9 cellular contexts compared by ENCODE assay signal in the genomic region with DNA sequence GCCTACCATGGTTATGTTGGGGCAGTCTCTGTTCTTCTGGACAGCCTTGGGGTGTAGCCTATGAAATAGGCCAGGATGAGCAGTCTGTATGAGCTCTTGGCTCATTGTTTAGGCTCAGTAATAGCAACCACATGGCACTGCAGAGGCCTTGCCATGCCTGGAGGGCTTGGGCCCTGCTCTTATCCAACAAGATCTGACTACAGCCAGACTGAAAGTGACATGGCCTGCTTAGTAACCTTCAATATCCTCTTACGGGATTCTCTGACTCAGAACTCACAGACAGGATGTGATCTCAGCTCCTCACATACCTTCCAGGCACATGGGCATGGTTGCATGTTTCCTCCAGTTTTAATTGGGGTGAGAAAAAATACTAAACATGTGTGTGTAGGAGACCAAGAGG.
A peak's percentile ranks its signal among the peaks of the same experiment; 100 is the strongest.
DNase-seq lines count a peak whose midpoint lies in the region; ATAC-seq and TF ChIP-seq lines count a peak whose summit lies in the region.
"Had no signal": no experiment of that assay in that cellular context is flagged by ENCODE, and none has a peak within 500 bp of the region (broad histone marks: within the 10 kb centered on the region; RNA-seq: fewer than 3 reads in every experiment).

No MANE protein-coding gene starts in this region.

- no peak overlapping the region for H3K27ac ChIP-seq in H9 (ENCODE audit: insufficient read length, low read depth, low read length)

- H3K23me2 ChIP-seq in H9 (ENCODE audit: insufficient read length, low read depth, low read length, poor library complexity, severe bottlenecking), result no peaks in the 10 kb centered on the region

- no peak overlapping the region for H4K8ac ChIP-seq in H9 (replicated peaks; ENCODE audit: insufficient read length, low read depth, low read length)

- H2BK5ac ChIP-seq in H9 (ENCODE audit: insufficient read length, low read length), result no peak overlapping the region

- no peaks in the 10 kb centered on the region for H3K4me1 ChIP-seq in H9 (ENCODE audit: insufficient read depth, low read length)

- no peak overlapping the region for H4K5ac ChIP-seq in H9 (ENCODE audit: insufficient read length, low read depth, low read length)

- H3K4ac ChIP-seq in H9 (ENCODE audit: low read depth, low read length), result no peak overlapping the region

- ATAC-seq in GM18519 (IDR thresholded peaks at IDR 0.05; ENCODE audit: low FRiP score, unreplicated experiment) (peak; percentile 75), HG02884 (IDR thresholded peaks at IDR 0.05; ENCODE audit: unreplicated experiment) (peak; percentile 91), T-cell (replicated peaks in 1 of 4) (peak; percentile 45 to 94 (median 73)), WTC11 (no peak)

- no peak overlapping the region for H3K14ac ChIP-seq in H9 (ENCODE audit: insufficient read depth, low read length)

- H3K4me1 Mint-ChIP-seq in T-cell (peaks cover 10 to 16% (median 15%) of the 10 kb centered on the region in 3 donors), WTC11 (peaks cover 12% of the 10 kb centered on the region; the same call in 1 of the 2 replicates), H9 (peaks cover 3 to 8% of the 10 kb centered on the region in 2 experiments; a peak in 1 of 4 replicates)

- H3K9me3 ChIP-seq in H9 (ENCODE audit: control insufficient read depth, low read depth, low read length), result no peaks in the 10 kb centered on the region

- DNase-seq in T-cell (peak in 3 of 34 experiments; percentile 0 to 3 (median 2)), dedifferentiated amniotic fluid mesenchymal stem cell (ENCODE audit: extremely low spot score) (peak; percentile 99), midbrain (lab: John Stamatoyannopoulos, UW) (no peak), WTC11 (ENCODE audit: low spot score) (no peak), H9 (no peak)
- DNase-seq in stimulated activated CD4-positive, alpha-beta T cell treated with anti-CD3 and anti-CD28 coated beads, Interleukin-15, amount 100 ng/mL, for 48 hours (ENCODE audit: low read depth in 2 of 2), result peak; percentile 52 to 59

- no peak overlapping the region for H3K18ac ChIP-seq in H9 (ENCODE audit: insufficient read length, low read depth, low read length)

- H3K36me3 Mint-ChIP-seq in T-cell (no peaks in the 10 kb centered on the region), WTC11 (0 out of 2 replicates have a peak, but pooled peaks cover 2% of the 10 kb centered on the region), H9 (ENCODE audit: insufficient read depth in 1 of 3, low read depth in 3 of 3) (peaks cover 0 to 4% (median 3%) of the 10 kb centered on the region in 3 experiments; a peak in 4 of 7 replicates)
- H3K36me3 Mint-ChIP-seq: brain had no signal

- CTCF ChIA-PET in T-cell (lab: Charles Lee), result no interaction called here
- CTCF ChIA-PET in WTC11 (lab: Charles Lee), result interaction anchor here (0.6 kb wide), 1 partner anchor 1787 kb away, joined by 3 read pairs; no protein-coding TSS in a partner anchor

- no peaks in the 10 kb centered on the region for H3K79me1 ChIP-seq in H9 (ENCODE audit: insufficient read depth, low read depth, low read length, poor library complexity, severe bottlenecking)

- no peaks in the 10 kb centered on the region for H3K27me3 ChIP-seq in H9 (ENCODE audit: insufficient read depth, low read length)

- H3K9me3 Mint-ChIP-seq in T-cell (no peaks in the 10 kb centered on the region), WTC11 (peaks cover 7% of the 10 kb centered on the region), H9 (peaks cover 3 to 4% of the 10 kb centered on the region in 2 experiments; a peak in 4 of 5 replicates)
- H3K9me3 Mint-ChIP-seq: brain had no signal

- H2BK15ac ChIP-seq in H9 (ENCODE audit: low read depth, low read length), result no peak overlapping the region

- H3K4me3 Mint-ChIP-seq in T-cell, result no peak overlapping the region
- H3K4me3 Mint-ChIP-seq in WTC11, result no peak overlapping the region
- H3K4me3 Mint-ChIP-seq in H9, result no peak overlapping the region
- H3K4me3 Mint-ChIP-seq: brain had no signal

- H4K91ac ChIP-seq in H9 (ENCODE audit: insufficient read length, low read depth, low read length), result no peak overlapping the region

- H2BK12ac ChIP-seq in H9 (ENCODE audit: insufficient read length, low read depth, low read length), result no peak overlapping the region

- TF ChIP-seq CTCF in WTC11 (IDR thresholded peaks at IDR 0.05), result no peak
- no peak for TF ChIP-seq CTCF in H9 (conservative IDR thresholded peaks at IDR 0.05)

- H3T11ph ChIP-seq in H9 (ENCODE audit: low read length), result no peak overlapping the region

- no peak overlapping the region for H3K56ac ChIP-seq in H9 (ENCODE audit: insufficient read length, low read depth, low read length)

- H3K27ac Mint-ChIP-seq in T-cell (peak overlapping the region; percentile 53 to 74), WTC11 (no peak overlapping the region), H9 (peak overlapping the region in 1 of 3 experiments; percentile 5; a peak in 1 of 7 replicates)
- H3K27ac Mint-ChIP-seq: brain had no signal

- no peak overlapping the region for H3K4me2 ChIP-seq in H9 (ENCODE audit: insufficient read depth, insufficient read length, low read length)

- H2BK120ac ChIP-seq in H9 (ENCODE audit: low read depth, low read length, poor library complexity, severe bottlenecking), result no peak overlapping the region

- H2AK5ac ChIP-seq in H9 (ENCODE audit: insufficient read length, low read length), result no peak overlapping the region

- no peaks in the 10 kb centered on the region for H3K79me2 ChIP-seq in H9 (ENCODE audit: insufficient read depth, low read length)

- H3K9ac ChIP-seq in H9 (ENCODE audit: extremely low read depth, insufficient read length, low read length), result no peak overlapping the region

- no CpG with 5 or more reads among the region's 1 CpG for WGBS in H9 (ENCODE audit: extremely low coverage, insufficient read length, low lambda C conversion rate)

- H4K20me1 ChIP-seq in H9 (ENCODE audit: control insufficient read depth, insufficient read depth, insufficient read length), result no peaks in the 10 kb centered on the region

- H2BK20ac ChIP-seq in H9 (ENCODE audit: low read depth, low read length, poor library complexity, severe bottlenecking), result no peak overlapping the region

- no peaks in the 10 kb centered on the region for H3K27me3 Mint-ChIP-seq in T-cell
- no peaks in the 10 kb centered on the region for H3K27me3 Mint-ChIP-seq in WTC11 (ENCODE audit: low read depth)
- H3K27me3 Mint-ChIP-seq in H9 (ENCODE audit: low read depth), result no peaks in the 10 kb centered on the region; the same call in 1 of the 2 replicates
- H3K27me3 Mint-ChIP-seq: brain had no signal

- no peak overlapping the region for H2AFZ ChIP-seq in H9 (ENCODE audit: low read length)

- no peak overlapping the region for H3K23ac ChIP-seq in H9 (ENCODE audit: insufficient read length, low read depth, low read length)

- POLR2A ChIA-PET in T-cell (lab: Charles Lee), result no interaction called here
- POLR2A ChIA-PET in WTC11 (lab: Charles Lee), result no interaction called here

TF ChIP-seq in WTC11, 78 proteins besides CTCF, POLR2A, EP300 and RAD21 (continues in another document):
- TF ChIP-seq, protein P1, sequence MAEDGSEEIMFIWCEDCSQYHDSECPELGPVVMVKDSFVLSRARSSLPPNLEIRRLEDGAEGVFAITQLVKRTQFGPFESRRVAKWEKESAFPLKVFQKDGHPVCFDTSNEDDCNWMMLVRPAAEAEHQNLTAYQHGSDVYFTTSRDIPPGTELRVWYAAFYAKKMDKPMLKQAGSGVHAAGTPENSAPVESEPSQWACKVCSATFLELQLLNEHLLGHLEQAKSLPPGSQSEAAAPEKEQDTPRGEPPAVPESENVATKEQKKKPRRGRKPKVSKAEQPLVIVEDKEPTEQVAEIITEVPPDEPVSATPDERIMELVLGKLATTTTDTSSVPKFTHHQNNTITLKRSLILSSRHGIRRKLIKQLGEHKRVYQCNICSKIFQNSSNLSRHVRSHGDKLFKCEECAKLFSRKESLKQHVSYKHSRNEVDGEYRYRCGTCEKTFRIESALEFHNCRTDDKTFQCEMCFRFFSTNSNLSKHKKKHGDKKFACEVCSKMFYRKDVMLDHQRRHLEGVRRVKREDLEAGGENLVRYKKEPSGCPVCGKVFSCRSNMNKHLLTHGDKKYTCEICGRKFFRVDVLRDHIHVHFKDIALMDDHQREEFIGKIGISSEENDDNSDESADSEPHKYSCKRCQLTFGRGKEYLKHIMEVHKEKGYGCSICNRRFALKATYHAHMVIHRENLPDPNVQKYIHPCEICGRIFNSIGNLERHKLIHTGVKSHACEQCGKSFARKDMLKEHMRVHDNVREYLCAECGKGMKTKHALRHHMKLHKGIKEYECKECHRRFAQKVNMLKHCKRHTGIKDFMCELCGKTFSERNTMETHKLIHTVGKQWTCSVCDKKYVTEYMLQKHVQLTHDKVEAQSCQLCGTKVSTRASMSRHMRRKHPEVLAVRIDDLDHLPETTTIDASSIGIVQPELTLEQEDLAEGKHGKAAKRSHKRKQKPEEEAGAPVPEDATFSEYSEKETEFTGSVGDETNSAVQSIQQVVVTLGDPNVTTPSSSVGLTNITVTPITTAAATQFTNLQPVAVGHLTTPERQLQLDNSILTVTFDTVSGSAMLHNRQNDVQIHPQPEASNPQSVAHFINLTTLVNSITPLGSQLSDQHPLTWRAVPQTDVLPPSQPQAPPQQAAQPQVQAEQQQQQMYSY (CRISPR knock-in tag; IDR thresholded peaks at IDR 0.05), result no peak
- TF ChIP-seq TP53 (CRISPR knock-in tag; IDR thresholded peaks at IDR 0.05) (no peak), PRRX2 (CRISPR knock-in tag; IDR thresholded peaks at IDR 0.05) (no peak), HMGA2 (CRISPR knock-in tag; IDR thresholded peaks at IDR 0.05) (no peak), MYBL2 (CRISPR knock-in tag; IDR thresholded peaks at IDR 0.05) (no peak), JAZF1 (CRISPR knock-in tag; IDR thresholded peaks at IDR 0.05) (no peak)
- TF ChIP-seq, protein P2, sequence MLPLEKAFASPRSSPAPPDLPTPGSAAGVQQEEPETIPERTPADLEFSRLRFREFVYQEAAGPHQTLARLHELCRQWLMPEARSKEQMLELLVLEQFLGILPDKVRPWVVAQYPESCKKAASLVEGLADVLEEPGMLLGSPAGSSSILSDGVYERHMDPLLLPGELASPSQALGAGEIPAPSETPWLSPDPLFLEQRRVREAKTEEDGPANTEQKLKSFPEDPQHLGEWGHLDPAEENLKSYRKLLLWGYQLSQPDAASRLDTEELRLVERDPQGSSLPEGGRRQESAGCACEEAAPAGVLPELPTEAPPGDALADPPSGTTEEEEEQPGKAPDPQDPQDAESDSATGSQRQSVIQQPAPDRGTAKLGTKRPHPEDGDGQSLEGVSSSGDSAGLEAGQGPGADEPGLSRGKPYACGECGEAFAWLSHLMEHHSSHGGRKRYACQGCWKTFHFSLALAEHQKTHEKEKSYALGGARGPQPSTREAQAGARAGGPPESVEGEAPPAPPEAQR (CRISPR knock-in tag; IDR thresholded peaks at IDR 0.05), result no peak

Comparison
In these comparisons a context has a peak if more than half of its experiments do, and no peak if none do; other contexts are left out.
1. DNase-seq: peak in dedifferentiated amniotic fluid mesenchymal stem cell (single experiment) and stimulated activated CD4-positive, alpha-beta T cell treated with anti-CD3 and anti-CD28 coated beads, Interleukin-15, amount 100 ng/mL, for 48 hours (2 of 2); none in midbrain (single experiment), WTC11 (single experiment) and H9 (single experiment).